In the genomic region with DNA sequence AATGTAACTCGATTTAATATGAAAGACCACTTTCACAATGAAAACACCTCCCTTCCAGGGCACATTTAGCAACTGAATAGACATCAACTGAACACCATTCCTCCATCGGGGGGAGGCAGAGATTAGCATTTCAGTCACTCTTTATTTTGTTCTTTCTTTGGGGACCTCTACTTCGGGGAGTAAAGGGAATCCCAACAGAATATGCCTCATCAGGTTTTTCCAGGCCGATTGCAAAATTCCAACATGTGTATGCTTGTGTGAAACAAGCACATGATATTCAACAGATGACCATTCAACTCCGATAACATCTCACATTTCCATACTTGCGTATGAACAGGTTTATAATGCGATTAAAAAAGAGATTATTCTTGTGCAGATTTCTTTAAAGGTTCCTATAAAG, we compare ENCODE assay signal across 15 cellular contexts.
A peak's percentile ranks its signal among the peaks of the same experiment; 100 is the strongest.
DNase-seq lines count a peak whose midpoint lies in the region; ATAC-seq and TF ChIP-seq lines count a peak whose summit lies in the region.
"Had no signal": no experiment of that assay in that cellular context is flagged by ENCODE, and none has a peak within 500 bp of the region (broad histone marks: within the 10 kb centered on the region; RNA-seq: fewer than 3 reads in every experiment).

No MANE protein-coding gene starts in this region.

- H3K4me3 ChIP-seq in breast epithelium (no peak overlapping the region), iPS-15b (ENCODE audit: low read depth, low read length) (peak overlapping the region; percentile 72)
- H3K4me3 ChIP-seq: SJSA1 had no signal

- H3K9me3 ChIP-seq in breast epithelium (no peaks in the 10 kb centered on the region), iPS-15b (ENCODE audit: control insufficient read depth, insufficient read depth, low read length) (no peaks in the 10 kb centered on the region)
- H3K9me3 ChIP-seq: SJSA1, tibial nerve had no signal

- TF ChIP-seq POLR2A in breast epithelium (IDR thresholded peaks at IDR 0.05) = no peak

- H3K36me3 Mint-ChIP-seq in MCF 10A (ENCODE audit: insufficient read depth, unreplicated experiment) (peaks cover 23% of the 10 kb centered on the region), type B pancreatic cell (peaks cover 8% of the 10 kb centered on the region)
- H3K36me3 Mint-ChIP-seq: naive thymus-derived CD4-positive, alpha-beta T cell had no signal

- CTCF ChIA-PET in MCF 10A (lab: Yijun Ruan, JAX) = interaction anchor here (0.7 to 1.6 kb wide), 4 partner anchors 14 to 947 kb away, joined by 3 to 9 read pairs (median 3); no protein-coding TSS in a partner anchor

- POLR2A ChIA-PET in MCF 10A (lab: Yijun Ruan, JAX) = no interaction called here

- no peaks in the 10 kb centered on the region for H3K27me3 ChIP-seq in breast epithelium
- H3K27me3 ChIP-seq in iPS-15b (ENCODE audit: control insufficient read depth, insufficient read depth, low read length) = no peaks in the 10 kb centered on the region
- H3K27me3 ChIP-seq: SJSA1, tibial nerve had no signal

- H3K4me1 ChIP-seq in breast epithelium (peaks cover 0 to 6% of the 10 kb centered on the region in 2 donors), iPS-15b (ENCODE audit: control insufficient read depth, insufficient read depth, low read length) (peaks cover 12% of the 10 kb centered on the region)

- H3K27ac Mint-ChIP-seq in MCF 10A (ENCODE audit: low read depth, unreplicated experiment) = no peak overlapping the region
- H3K27ac Mint-ChIP-seq in type B pancreatic cell = peak overlapping the region; percentile 27
- H3K27ac Mint-ChIP-seq: naive thymus-derived CD4-positive, alpha-beta T cell had no signal

- BruUV-seq in MCF 10A (replicated peaks; lab: Mats Ljungman, UMichigan) = no TSS peak

- H3K4me1 Mint-ChIP-seq in MCF 10A (ENCODE audit: insufficient read depth, unreplicated experiment) (peaks cover 20% of the 10 kb centered on the region), type B pancreatic cell (ENCODE audit: unreplicated experiment) (peaks cover 42% of the 10 kb centered on the region)
- H3K4me1 Mint-ChIP-seq: naive thymus-derived CD4-positive, alpha-beta T cell had no signal

- H3K9ac ChIP-seq in iPS-15b (ENCODE audit: low read depth, low read length) = peak overlapping the region; percentile 38

- H3K27ac ChIP-seq in breast epithelium = no peak overlapping the region
- H3K27ac ChIP-seq in caudate nucleus (ENCODE audit: low read depth, low read length) = peak overlapping the region; percentile 67

- H3K27me3 Mint-ChIP-seq in MCF 10A (ENCODE audit: insufficient read depth, unreplicated experiment) = no peaks in the 10 kb centered on the region
- H3K27me3 Mint-ChIP-seq in type B pancreatic cell = no peaks in the 10 kb centered on the region

- TF ChIP-seq CTCF in MCF 10A (IDR thresholded peaks at IDR 0.05; ENCODE audit: unreplicated experiment) (no peak), breast epithelium (IDR thresholded peaks at IDR 0.05) (no peak), type B pancreatic cell (conservative IDR thresholded peaks at IDR 0.05) (no peak)

- no peaks in the 10 kb centered on the region for H3K9me3 Mint-ChIP-seq in MCF 10A (ENCODE audit: unreplicated experiment)
- no peaks in the 10 kb centered on the region for H3K9me3 Mint-ChIP-seq in type B pancreatic cell
- H3K9me3 Mint-ChIP-seq: naive thymus-derived CD4-positive, alpha-beta T cell had no signal

- DNase-seq in MCF 10A (ENCODE audit: unreplicated experiment) (peak; percentile 26), breast epithelium (ENCODE audit: low spot score in 2 of 2) (no peak), caudate nucleus (lab: John Stamatoyannopoulos, UW) (peak in 1 of 61 donors; percentile 13), type B pancreatic cell (ENCODE audit: extremely low spot score, unreplicated experiment) (no peak), T-helper 9 cell (no peak)
- no peak for DNase-seq in activated CD4-positive, alpha-beta T cell treated with anti-CD3 and anti-CD28 coated beads, Interleukin-2, amount 50 U/mL, for 1 hour
- DNase-seq: ACHN; activated CD4-positive, alpha-beta T cell treated with anti-CD3 and anti-CD28 coated beads, Interleukin-2, amount 50 U/mL, for 48 hours; amniotic stem cell; naive thymus-derived CD4-positive, alpha-beta T cell; NCI-H187 treated with DMSO at 0.1 percent for 48 hours had no signal

- H3K4me3 Mint-ChIP-seq in MCF 10A (ENCODE audit: unreplicated experiment) (no peak overlapping the region), type B pancreatic cell (peak overlapping the region; percentile 65)
- H3K4me3 Mint-ChIP-seq: naive thymus-derived CD4-positive, alpha-beta T cell had no signal

- ATAC-seq in HG02588 (IDR thresholded peaks at IDR 0.05; ENCODE audit: unreplicated experiment) = no peak
- ATAC-seq: naive thymus-derived CD4-positive, alpha-beta T cell had no signal

- intact Hi-C loops in MCF 10A (cut with micrococcal nuclease) = no loop called here
- intact Hi-C loops in breast epithelium (cut with DNase I; ENCODE audit: low total_unique reads) = no loop called here

- no peaks in the 10 kb centered on the region for H3K36me3 ChIP-seq in breast epithelium
- H3K36me3 ChIP-seq in iPS-15b (ENCODE audit: control insufficient read depth, insufficient read depth, low read length) = no peaks in the 10 kb centered on the region
- H3K36me3 ChIP-seq: tibial nerve had no signal
